8 cellular contexts compared by ENCODE assay signal in the genomic region with DNA sequence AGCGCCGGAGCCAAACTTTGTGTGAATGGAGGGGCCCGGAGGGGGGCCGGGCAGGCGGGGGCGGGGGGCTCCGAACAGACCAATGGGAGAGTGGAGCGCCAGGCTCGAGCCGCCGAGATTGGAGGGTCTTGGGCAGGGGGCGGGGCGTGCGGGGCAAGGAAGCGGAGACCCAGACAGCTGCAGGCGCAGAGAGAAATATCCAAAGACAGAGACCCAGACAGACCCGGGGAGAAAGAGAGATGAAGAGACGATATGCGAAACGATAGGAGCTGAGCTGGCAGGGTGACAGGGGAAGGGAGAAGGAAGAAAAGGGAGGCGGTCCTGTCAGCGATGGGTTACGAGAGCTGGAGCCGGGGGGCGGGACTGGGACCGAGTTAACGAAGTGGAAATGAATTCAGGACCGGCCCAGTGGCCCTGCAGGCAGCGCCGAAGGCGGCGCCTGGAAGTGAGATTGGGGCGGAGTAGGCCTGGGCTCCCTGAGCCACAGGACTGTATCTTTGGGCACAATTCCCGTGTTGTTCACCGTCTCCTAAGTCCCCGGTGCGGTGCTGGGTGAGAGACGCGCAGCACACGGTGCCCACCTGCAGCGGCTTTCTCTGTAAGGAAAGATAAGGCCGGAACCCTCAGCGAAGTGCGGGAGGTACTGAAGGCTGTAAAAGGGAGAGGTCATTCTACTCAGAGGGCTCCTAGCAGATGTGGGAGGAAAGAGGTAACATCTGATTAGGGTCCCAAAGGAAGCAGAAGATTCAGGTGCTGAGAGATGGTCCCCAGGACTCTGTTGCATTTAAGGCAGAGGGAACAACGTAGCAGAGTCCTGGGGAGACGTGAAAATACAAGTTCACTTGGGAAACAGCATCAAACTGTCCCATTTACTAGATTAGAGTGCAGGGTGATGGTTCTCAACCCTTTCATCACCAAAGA. TPM values are rescaled to one million over a fixed set of nuclear protein-coding genes. Genes with fewer than 3 reads are reported as not detected.
DNase-seq lines count a peak whose midpoint lies in the region; ATAC-seq and TF ChIP-seq lines count a peak whose summit lies in the region.

No MANE protein-coding gene starts in this region.

- 1 to 3% methylated on average over 39 to 46 of the region's 46 CpGs for WGBS in esophagus, 2 donors

- no peak for TF ChIP-seq CTCF in mucosa of descending colon (IDR thresholded peaks at IDR 0.05)

- peak; percentile 78 for DNase-seq in AG08395 (ENCODE audit: low spot score)
- DNase-seq in NCI-H774 (lab: John Stamatoyannopoulos, UW), result peak; percentile 42
- peak; percentile 51 for DNase-seq in activated T-cell treated with anti-CD3 and anti-CD28 coated beads for 48 hours (ENCODE audit: low read depth)
- peak; percentile 67 to 76 (median 73) for DNase-seq in mucosa of descending colon
- DNase-seq in stimulated activated CD8-positive, alpha-beta memory T cell treated with anti-CD3 and anti-CD28 coated beads, Interleukin-2, amount 100 ng/mL, for 48 hours (ENCODE audit: low read depth in 2 of 2), result peak; percentile 51 to 62

- no peaks in the 10 kb centered on the region for H3K27me3 ChIP-seq in esophagus (ENCODE audit: control insufficient read depth in 1 of 2, insufficient read depth in 2 of 2, low read length in 2 of 2)

- H3K9me3 ChIP-seq in esophagus (ENCODE audit: control insufficient read depth in 2 of 2, insufficient read depth in 1 of 2, low read depth in 1 of 2, low read length in 1 of 2), result no peaks in the 10 kb centered on the region
- H3K9me3 ChIP-seq in mucosa of descending colon, result no peaks in the 10 kb centered on the region

- ATAC-seq in GM19463 (IDR thresholded peaks at IDR 0.05; ENCODE audit: unreplicated experiment) (peak; percentile 56), mucosa of descending colon (peak; percentile 86), HG02970 (IDR thresholded peaks at IDR 0.05; ENCODE audit: low FRiP score, unreplicated experiment) (no peak)

- H3K36me3 ChIP-seq in esophagus (ENCODE audit: control insufficient read depth in 2 of 2, insufficient read depth in 2 of 2, low read length in 1 of 2), result no peaks in the 10 kb centered on the region
- H3K36me3 ChIP-seq in mucosa of descending colon (ENCODE audit: low read depth), result no peaks in the 10 kb centered on the region

- no peak overlapping the region for H3K27ac ChIP-seq in esophagus (ENCODE audit: low read depth in 2 of 2, low read length in 1 of 2)

- H3K4me3 ChIP-seq in esophagus (ENCODE audit: low read depth in 1 of 2, low read length in 2 of 2) (peak overlapping the region; percentile 33 to 40), mucosa of descending colon (no peak overlapping the region)

- intact Hi-C loops in mucosa of descending colon (cut with DNase I, micrococcal nuclease), result no loop called here

- H3K4me1 ChIP-seq in esophagus (ENCODE audit: control insufficient read depth in 2 of 2, insufficient read depth in 2 of 2, low read length in 1 of 2), result peaks cover 2 to 5% of the 10 kb centered on the region in 2 donors
- no peaks in the 10 kb centered on the region for H3K4me1 ChIP-seq in mucosa of descending colon (ENCODE audit: low read depth)

RNA-seq across cellular contexts. Expression of a gene that starts 0.5 kb away (rescaled TPM):
- polyA plus RNA-seq in esophagus, result not detected
- under 1 TPM; 0.23 to 0.73 (median 0.27) TPM for total RNA-seq in mucosa of descending colon

RNA-seq across cellular contexts. Expression of a gene that starts 10.8 kb away (rescaled TPM):
- polyA plus RNA-seq in esophagus, result not detected
- under 1 TPM in 1 of 3 donors, not detected in 2; 0.47 TPM for total RNA-seq in mucosa of descending colon

RNA-seq across cellular contexts. Expression of a gene that starts 27.9 kb away (rescaled TPM):
- polyA plus RNA-seq in esophagus, result 10 to 100 TPM; 12.6 to 16.1 TPM
- total RNA-seq in mucosa of descending colon, result 10 to 100 TPM; 38.3 to 65.0 (median 39.1) TPM

RNA-seq across cellular contexts. Expression of a gene that starts 38.7 kb away (rescaled TPM):
- 1 to 10 TPM; 2.1 TPM for polyA plus RNA-seq in esophagus
- 1 to 10 TPM; 5.0 to 6.3 (median 5.9) TPM for total RNA-seq in mucosa of descending colon

RNA-seq across cellular contexts. Expression of a gene that starts 45.1 kb away (rescaled TPM):
- 1 to 10 TPM; 3.4 to 4.3 TPM for polyA plus RNA-seq in esophagus
- total RNA-seq in mucosa of descending colon, result 100 to 1,000 TPM in 1 of 3 donors, 1 to 10 TPM in 2; 2.6 to 124 (median 4.0) TPM
